18 cellular contexts compared by ENCODE assay signal in genomic region chrX:40526412-40526811, GRCh38. TPM values are rescaled to one million over a fixed set of nuclear protein-coding genes. Genes with fewer than 3 reads are reported as not detected.
DNase-seq lines count a peak whose midpoint lies in the region; ATAC-seq and TF ChIP-seq lines count a peak whose summit lies in the region.
"Had no signal": no experiment of that assay in that cellular context is flagged by ENCODE, and none has a peak within 500 bp of the region (broad histone marks: within the 10 kb centered on the region; RNA-seq: fewer than 3 reads in every experiment).

No MANE protein-coding gene starts in this region.

- no peak for TF ChIP-seq CTCF in right atrium auricular region (IDR thresholded peaks at IDR 0.05)
- TF ChIP-seq CTCF in heart right ventricle (IDR thresholded peaks at IDR 0.05): no peak
- TF ChIP-seq CTCF in psoas muscle (IDR thresholded peaks at IDR 0.05): no peak
- TF ChIP-seq CTCF in ovary (IDR thresholded peaks at IDR 0.05): no peak

- H3K9me3 ChIP-seq in right atrium auricular region (no peaks in the 10 kb centered on the region), heart right ventricle (no peaks in the 10 kb centered on the region), psoas muscle (no peaks in the 10 kb centered on the region), ovary (no peaks in the 10 kb centered on the region)
- H3K9me3 ChIP-seq: BLaER1, Caco-2 had no signal

- ATAC-seq in Right ventricle myocardium superior (ENCODE audit: poor library complexity) (peak; percentile 31), heart right ventricle (peak in 7 of 8 donors; percentile 33 to 67 (median 43)), psoas muscle (peak; percentile 42 to 68 (median 52))
- ATAC-seq: CD8-positive, alpha-beta T cell; GM23338; HCT116 had no signal

- no peak for TF ChIP-seq EP300 in ovary (IDR thresholded peaks at IDR 0.05)

- H3K27ac ChIP-seq in right atrium auricular region: no peak overlapping the region
- H3K27ac ChIP-seq in heart right ventricle: peak overlapping the region in 4 of 10 donors; percentile 19 to 44 (median 32)
- no peak overlapping the region for H3K27ac ChIP-seq in psoas muscle
- H3K27ac ChIP-seq in ovary: no peak overlapping the region
- H3K27ac ChIP-seq: 22Rv1, BLaER1, C4-2B had no signal

- H3K27me3 ChIP-seq in right atrium auricular region (no peaks in the 10 kb centered on the region), heart right ventricle (peaks cover 0 to 72% (median 0%) of the 10 kb centered on the region in 7 donors), psoas muscle (ENCODE audit: insufficient read depth in 3 of 3, low read length in 2 of 3) (peaks cover 0 to 45% (median 0%) of the 10 kb centered on the region in 3 donors), ovary (no peaks in the 10 kb centered on the region)
- H3K27me3 ChIP-seq: BLaER1 had no signal

- H3K36me3 ChIP-seq in right atrium auricular region (no peaks in the 10 kb centered on the region), heart right ventricle (no peaks in the 10 kb centered on the region), psoas muscle (ENCODE audit: insufficient read depth in 1 of 2, low read depth in 1 of 2) (no peaks in the 10 kb centered on the region), ovary (no peaks in the 10 kb centered on the region)
- H3K36me3 ChIP-seq: BLaER1 had no signal

- WGBS in heart right ventricle, 2 donors: 38 to 41% methylated on average over 2 of the region's 2 CpGs
- 34 to 59% (median 55%) methylated on average over 2 of the region's 2 CpGs for whole genome bisulfite sequencing in psoas muscle, 3 donors
- 84 to 87% (median 84%) methylated on average over 2 of the region's 2 CpGs for WGBS in ovary, 3 donors

- H3K4me1 ChIP-seq in right atrium auricular region: no peaks in the 10 kb centered on the region
- peaks cover 0 to 4% (median 0%) of the 10 kb centered on the region in 9 donors for H3K4me1 ChIP-seq in heart right ventricle
- no peaks in the 10 kb centered on the region for H3K4me1 ChIP-seq in psoas muscle
- no peaks in the 10 kb centered on the region for H3K4me1 ChIP-seq in ovary (ENCODE audit: insufficient read depth)
- H3K4me1 ChIP-seq: BLaER1 had no signal

- DNase-seq in Right ventricle myocardium superior (no peak), right atrium auricular region (ENCODE audit: low spot score) (no peak), heart right ventricle (peak in 1 of 2 donors; percentile 4), cardiac septum (ENCODE audit: low spot score) (no peak), psoas muscle (no peak), NCI-H446 treated with DMSO at 0.1 percent for 48 hours (lab: John Stamatoyannopoulos, UW) (no peak), ovary (no peak)
- DNase-seq: Caco-2; CD4-positive, CD25-positive, alpha-beta regulatory T cell; CD8-positive, alpha-beta T cell; DMS153; DND-41; H9 had no signal

- H3K4me3 ChIP-seq in right atrium auricular region (no peak overlapping the region), heart right ventricle (no peak overlapping the region), psoas muscle (no peak overlapping the region), ovary (no peak overlapping the region)
- H3K4me3 ChIP-seq: BLaER1, GM23338 had no signal

- intact Hi-C loops in Right ventricle myocardium superior (cut with DNase I): no loop called here
- intact Hi-C loops in heart right ventricle (cut with DNase I): no loop called here
- intact Hi-C loops in cardiac septum (cut with DNase I): no loop called here
- intact Hi-C loops in psoas muscle (cut with DNase I): no loop called here
- intact Hi-C loops in ovary (cut with DNase I): no loop called here

- TF ChIP-seq POLR2A in ovary (IDR thresholded peaks at IDR 0.05): no peak

RNA-seq across cellular contexts. Expression of gene ATP6AP2, which starts 54.4 kb away (rescaled TPM):
- total RNA-seq in Right ventricle myocardium superior (41.0 TPM), right atrium auricular region (10 to 100 TPM; 50.9 to 52.8 TPM), heart right ventricle (10 to 100 TPM; 31.9 to 62.1 (median 46.8) TPM), cardiac septum (43.7 TPM), psoas muscle (10 to 100 TPM; 22.6 to 25.8 (median 24.4) TPM), ovary (10 to 100 TPM; 63.2 to 92.8 (median 85.2) TPM)
- polyA plus RNA-seq in heart right ventricle (10 to 100 TPM; 28.0 to 48.2 TPM), psoas muscle (10 to 100 TPM; 17.5 to 29.2 (median 27.5) TPM), ovary (100 to 1,000 TPM in 1 of 2 donors, 10 to 100 TPM in 1; 82.0 to 184 TPM)
